In genomic region chr7:93715234-93715633, GRCh38 we compare ENCODE assay signal across 8 cellular contexts.
DNase-seq lines count a peak whose midpoint lies in the region; ATAC-seq and TF ChIP-seq lines count a peak whose summit lies in the region.

No MANE protein-coding gene starts in this region.

- H3K4me3 ChIP-seq in OCI-LY1 (ENCODE audit: low read depth, low read length, poor library complexity, severe bottlenecking) (no peak overlapping the region), cardiac fibroblast (replicated peaks in 1 of 2; ENCODE audit: low read depth in 2 of 2, low read length in 2 of 2) (no peak overlapping the region)
- H3K4me3 ChIP-seq in CD8-positive, alpha-beta memory T cell (ENCODE audit: low read length): no peak overlapping the region

- CTCF ChIA-PET in CD8-positive, alpha-beta memory T cell (lab: Charles Lee): no interaction called here

- no peaks in the 10 kb centered on the region for H3K4me1 Mint-ChIP-seq in CD8-positive, alpha-beta memory T cell

- H3K9me3 ChIP-seq in OCI-LY1 (ENCODE audit: low read length): no peaks in the 10 kb centered on the region
- no peaks in the 10 kb centered on the region for H3K9me3 ChIP-seq in CD8-positive, alpha-beta memory T cell (ENCODE audit: low read length)

- H3K4me1 ChIP-seq in OCI-LY1 (ENCODE audit: insufficient read depth, low read length, severe bottlenecking): no peaks in the 10 kb centered on the region
- no peaks in the 10 kb centered on the region for H3K4me1 ChIP-seq in CD8-positive, alpha-beta memory T cell (ENCODE audit: insufficient read depth, low read length)

- TF ChIP-seq CTCF in GM10266 (IDR thresholded peaks at IDR 0.05; ENCODE audit: control insufficient read depth, insufficient read depth, low read depth, missing control alignments) (peak; percentile 35), OCI-LY1 (IDR thresholded peaks at IDR 0.05; ENCODE audit: low read length) (peak; percentile 90), cardiac fibroblast (IDR thresholded peaks at IDR 0.05; ENCODE audit: low read depth, low read length) (peak; percentile 80)

- no peak overlapping the region for H3K9ac ChIP-seq in OCI-LY1 (ENCODE audit: low read length)

- no peak overlapping the region for H3K4me2 ChIP-seq in OCI-LY1 (ENCODE audit: low read length)

- no peak overlapping the region for H2AFZ ChIP-seq in OCI-LY1 (ENCODE audit: low read length)

- H3K27me3 Mint-ChIP-seq in CD8-positive, alpha-beta memory T cell: peaks cover 0 to 4% of the 10 kb centered on the region in 2 donors

- no peaks in the 10 kb centered on the region for H3F3A ChIP-seq in OCI-LY1 (ENCODE audit: insufficient read depth, low read length)

- no peaks in the 10 kb centered on the region for H3K27me3 ChIP-seq in OCI-LY1 (ENCODE audit: insufficient read depth, low read length)
- H3K27me3 ChIP-seq in CD8-positive, alpha-beta memory T cell (ENCODE audit: insufficient read depth, low read length, poor library complexity, severe bottlenecking): no peaks in the 10 kb centered on the region

- H3K27ac ChIP-seq in OCI-LY1 (ENCODE audit: low read depth, low read length, poor library complexity, severe bottlenecking): no peak overlapping the region
- no peak overlapping the region for H3K27ac ChIP-seq in CD8-positive, alpha-beta memory T cell (ENCODE audit: low read depth, low read length)

- no peak for DNase-seq in GM10266 (ENCODE audit: extremely low spot score)
- peak; percentile 77 to 80 for DNase-seq in cardiac fibroblast (ENCODE audit: low read depth in 2 of 2)
- peak; percentile 63 to 69 for DNase-seq in lung microvascular endothelial cell (ENCODE audit: low read depth in 2 of 2)
- no peak for DNase-seq in CD8-positive, alpha-beta memory T cell
- DNase-seq in NCI-H2196 (lab: John Stamatoyannopoulos, UW; ENCODE audit: unreplicated experiment): no peak

- H3K9me3 Mint-ChIP-seq in CD8-positive, alpha-beta memory T cell: peaks cover 0 to 2% (median 0%) of the 10 kb centered on the region in 5 donors

- no peaks in the 10 kb centered on the region for H3K79me2 ChIP-seq in OCI-LY1 (ENCODE audit: insufficient read depth, low read length)

- peak; percentile 71 for ATAC-seq in HG02642 (IDR thresholded peaks at IDR 0.05; ENCODE audit: poor library complexity, unreplicated experiment)
- ATAC-seq in HG02571 (IDR thresholded peaks at IDR 0.05; ENCODE audit: unreplicated experiment): no peak

- H3K27ac Mint-ChIP-seq in CD8-positive, alpha-beta memory T cell: no peak overlapping the region

- no peaks in the 10 kb centered on the region for H3K9me2 ChIP-seq in OCI-LY1 (ENCODE audit: low read depth, low read length)

- POLR2A ChIA-PET in CD8-positive, alpha-beta memory T cell (lab: Charles Lee): no interaction called here

- no peaks in the 10 kb centered on the region for H3K36me3 ChIP-seq in OCI-LY1 (ENCODE audit: insufficient read depth, low read length)
- H3K36me3 ChIP-seq in CD8-positive, alpha-beta memory T cell (ENCODE audit: insufficient read depth, low read length): no peaks in the 10 kb centered on the region

- H4K20me1 ChIP-seq in OCI-LY1 (ENCODE audit: insufficient read depth, low read length): no peaks in the 10 kb centered on the region

- no peak overlapping the region for H3K4me3 Mint-ChIP-seq in CD8-positive, alpha-beta memory T cell

- no peaks in the 10 kb centered on the region for H3K36me3 Mint-ChIP-seq in CD8-positive, alpha-beta memory T cell

Comparison
In these comparisons a context has a peak if more than half of its experiments do, and no peak if none do; other contexts are left out.
1. DNase-seq: peak in cardiac fibroblast (2 of 2) and lung microvascular endothelial cell (2 of 2); none in GM10266 (single experiment), CD8-positive, alpha-beta memory T cell (0 of 5) and NCI-H2196 (single experiment).
2. CTCF ChIP-seq: peak in every context shown above with its lines; median percentile 90 in OCI-LY1; 80 in cardiac fibroblast; 35 in GM10266.